In the genomic region with DNA sequence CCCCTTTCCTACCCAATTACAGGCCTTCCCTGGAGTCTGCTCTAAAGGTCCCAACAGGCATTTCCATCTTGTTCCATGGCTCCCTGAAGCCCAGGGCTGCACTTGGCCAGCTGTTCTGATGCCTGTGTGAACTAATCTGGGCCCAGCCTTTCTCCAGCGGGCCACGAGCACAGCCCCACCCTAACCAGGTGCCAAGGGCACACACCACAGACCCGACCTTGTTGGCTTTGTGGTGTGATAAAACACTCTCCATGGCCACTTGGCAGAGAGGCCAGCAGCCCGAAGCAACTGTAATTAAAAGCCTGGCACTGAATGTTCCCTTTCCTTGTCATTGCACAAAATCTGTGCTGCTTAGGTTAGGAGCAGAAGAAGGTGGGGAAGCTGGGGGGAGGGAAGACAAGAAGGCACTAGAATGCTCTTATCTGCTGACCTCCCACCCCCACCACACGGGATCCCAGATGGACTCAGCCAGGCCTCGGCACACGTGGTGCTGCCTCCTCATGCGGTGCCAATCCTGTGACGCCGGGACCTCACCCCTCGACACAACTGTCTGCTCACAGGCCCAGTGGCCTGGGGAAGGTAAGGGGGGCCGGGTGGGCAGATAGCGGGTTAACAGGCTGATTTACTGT, we compare ENCODE assay signal across 11 cellular contexts. TPM values are rescaled to one million over a fixed set of nuclear protein-coding genes. Genes with fewer than 3 reads are reported as not detected.
DNase-seq lines count a peak whose midpoint lies in the region; ATAC-seq and TF ChIP-seq lines count a peak whose summit lies in the region.
"Had no signal": no experiment of that assay in that cellular context is flagged by ENCODE, and none has a peak within 500 bp of the region (broad histone marks: within the 10 kb centered on the region; RNA-seq: fewer than 3 reads in every experiment).

No MANE protein-coding gene starts in this region.

- H3K9me3 ChIP-seq in colonic mucosa (no peaks in the 10 kb centered on the region), lung (ENCODE audit: control insufficient read depth in 2 of 2, insufficient read depth in 1 of 2, low read length in 1 of 2) (no peaks in the 10 kb centered on the region), stomach smooth muscle (ENCODE audit: control insufficient read depth in 2 of 2, low read length in 2 of 2) (no peaks in the 10 kb centered on the region)

- H3K4me1 ChIP-seq in colonic mucosa (no peaks in the 10 kb centered on the region), lung (ENCODE audit: control insufficient read depth in 2 of 2, insufficient read depth in 2 of 2, low read length in 2 of 2) (peaks cover 13 to 17% of the 10 kb centered on the region in 2 donors), stomach smooth muscle (ENCODE audit: control insufficient read depth, insufficient read depth, low read length) (peaks cover 27% of the 10 kb centered on the region)

- no peak for TF ChIP-seq CTCF in colonic mucosa (IDR thresholded peaks at IDR 0.05)
- TF ChIP-seq CTCF in lung (IDR thresholded peaks at IDR 0.05; ENCODE audit: control extremely low read depth, extremely low read depth) = no peak

- peaks cover 5% of the 10 kb centered on the region for H3K36me3 ChIP-seq in colonic mucosa
- peaks cover 9 to 35% of the 10 kb centered on the region in 2 donors for H3K36me3 ChIP-seq in lung (ENCODE audit: control insufficient read depth in 2 of 2, insufficient read depth in 2 of 2, low read length in 2 of 2)
- H3K36me3 ChIP-seq in stomach smooth muscle (ENCODE audit: control insufficient read depth in 2 of 2, insufficient read depth in 2 of 2, low read length in 2 of 2) = peaks cover 36 to 45% of the 10 kb centered on the region in 2 donors

- no peak overlapping the region for H3K9ac ChIP-seq in colonic mucosa (ENCODE audit: low read depth in 2 of 2, low read length in 2 of 2)
- H3K9ac ChIP-seq in stomach smooth muscle (ENCODE audit: low read length in 2 of 2) = peak overlapping the region in 1 of 2 donors; percentile 21

- no peak overlapping the region for H3K4me3 ChIP-seq in colonic mucosa
- H3K4me3 ChIP-seq in lung = no peak overlapping the region
- no peak overlapping the region for H3K4me3 ChIP-seq in stomach smooth muscle (ENCODE audit: low read length in 2 of 2)

- no peak overlapping the region for H3K27ac ChIP-seq in colonic mucosa
- peak overlapping the region; percentile 80 to 92 for H3K27ac ChIP-seq in lung (ENCODE audit: low read depth in 1 of 2, low read length in 1 of 2)
- H3K27ac ChIP-seq in stomach smooth muscle (ENCODE audit: low read length) = peak overlapping the region; percentile 75

- peak; percentile 84 for DNase-seq in NCI-H524 treated with DMSO at 0.1 percent for 48 hours (lab: John Stamatoyannopoulos, UW)
- peak; percentile 33 for DNase-seq in colonic mucosa
- DNase-seq in lung (ENCODE audit: low spot score) = peak; percentile 82
- DNase-seq in activated CD8-positive, alpha-beta memory T cell treated with anti-CD3 and anti-CD28 coated beads for 24 hours = no peak
- no peak for DNase-seq in GM19238 (ENCODE audit: insufficient read length, low spot score)
- DNase-seq in foreskin melanocyte = no peak
- DNase-seq: activated CD8-positive, alpha-beta memory T cell treated with anti-CD3 and anti-CD28 coated beads, Interleukin-2, amount 10 ng/mL, durations not matched to agents 7 days and 5 days; NCI-H510A; T-cell had no signal

- ATAC-seq in lung (ENCODE audit: insufficient read depth, low FRiP score) = peak; percentile 49
- ATAC-seq in GM21825 (IDR thresholded peaks at IDR 0.05; ENCODE audit: unreplicated experiment) = no peak
- ATAC-seq: activated CD8-positive, alpha-beta memory T cell treated with anti-CD3 and anti-CD28 coated beads, Interleukin-2, amount 10 ng/mL, durations not matched to agents 7 days and 5 days; T-cell had no signal

- intact Hi-C loops in colonic mucosa (cut with DNase I) = no loop called here

- WGBS in lung, 2 donors = 62 to 80% methylated on average over 13 of the region's 13 CpGs

- no peaks in the 10 kb centered on the region for H3K27me3 ChIP-seq in colonic mucosa
- no peaks in the 10 kb centered on the region for H3K27me3 ChIP-seq in lung (ENCODE audit: control insufficient read depth, insufficient read depth)
- no peaks in the 10 kb centered on the region for H3K27me3 ChIP-seq in stomach smooth muscle (ENCODE audit: control insufficient read depth in 1 of 2, insufficient read depth in 2 of 2, low read length in 2 of 2)

RNA-seq across cellular contexts. Expression of gene HCRTR1, which starts 9.9 kb away (rescaled TPM):
- total RNA-seq in colonic mucosa = not detected
- total RNA-seq in lung = under 1 TPM in 1 of 2 donors, not detected in 1; 0.14 TPM
- polyA plus RNA-seq in lung = under 1 TPM in 1 of 2 donors, not detected in 1; 0.08 TPM
- total RNA-seq: activated CD8-positive, alpha-beta memory T cell treated with anti-CD3 and anti-CD28 coated beads, Interleukin-2, amount 10 ng/mL, durations not matched to agents 7 days and 5 days; T-cell had no signal

RNA-seq across cellular contexts. Expression of gene PEF1, which starts 17.3 kb away (rescaled TPM):
- 10 to 100 TPM; 57.5 to 67.8 TPM for total RNA-seq in colonic mucosa
- 10 to 100 TPM; 75.1 to 77.1 TPM for total RNA-seq in lung
- 100 to 1,000 TPM in 1 of 2 donors, 10 to 100 TPM in 1; 84.5 to 103 TPM for polyA plus RNA-seq in lung

RNA-seq across cellular contexts. Expression of gene TINAGL1, which starts 51.1 kb away (rescaled TPM):
- total RNA-seq in colonic mucosa (100 to 1,000 TPM; 116 to 130 TPM), lung (10 to 100 TPM; 89.4 to 90.9 TPM)
- polyA plus RNA-seq in lung = 10 to 100 TPM; 64.1 to 78.9 TPM
- total RNA-seq: activated CD8-positive, alpha-beta memory T cell treated with anti-CD3 and anti-CD28 coated beads, Interleukin-2, amount 10 ng/mL, durations not matched to agents 7 days and 5 days had no signal

Comparison
In these comparisons a context has a peak if more than half of its experiments do, and no peak if none do; other contexts are left out.
1. DNase-seq: peak in NCI-H524 treated with DMSO at 0.1 percent for 48 hours (single experiment), colonic mucosa (single experiment) and lung (single experiment); none in activated CD8-positive, alpha-beta memory T cell treated with anti-CD3 and anti-CD28 coated beads for 24 hours (single experiment), GM19238 (single experiment) and foreskin melanocyte (single experiment).